In genomic region chr1:32749726-32750224, GRCh38 we compare ENCODE assay signal across 17 cellular contexts. TPM values are rescaled to one million over a fixed set of nuclear protein-coding genes. Genes with fewer than 3 reads are reported as not detected.
"Had no signal": no experiment of that assay in that cellular context is flagged by ENCODE, and none has a peak within 500 bp of the region (broad histone marks: within the 10 kb centered on the region; RNA-seq: fewer than 3 reads in every experiment).

No MANE protein-coding gene starts in this region.

- H3K4me2 ChIP-seq: hepatocyte had no signal

- H2AFZ ChIP-seq: hepatocyte had no signal

- H3K9me3 ChIP-seq: pancreas, tibial nerve, vagina had no signal

- DNase-seq: activated CD4-positive, alpha-beta memory T cell treated with anti-CD3 and anti-CD28 coated beads, Interleukin-2, amount 10 ng/mL, durations not matched to agents 7 days and 5 days; activated CD4-positive, alpha-beta T cell treated with anti-CD3 and anti-CD28 coated beads for 36 hours; activated effector memory CD4-positive, alpha-beta T cell treated with anti-CD3 and anti-CD28 coated beads, Interleukin-2, amount 50 U/mL, for 16 hours; activated T-cell treated with anti-CD3 and anti-CD28 coated beads, Interleukin-2, amount 50 U/mL, for 4 hours; caudate nucleus; islet precursor cell; naive B cell; pancreas; stimulated activated CD4-positive, alpha-beta T cell treated with anti-CD3 and anti-CD28 coated beads, Interleukin-2, amount 100 ng/mL, for 48 hours; stimulated activated naive B cell treated with anti-CD40 and anti-IgM and Interleukin-4, amounts not matched to agents 10 μg/mL and 1 μg/mL and 100 μg/mL, for 72 hours had no signal

- H3K4me3 Mint-ChIP-seq: activated CD4-positive, alpha-beta memory T cell treated with anti-CD3 and anti-CD28 coated beads, Interleukin-2, amount 10 ng/mL, durations not matched to agents 7 days and 5 days; activated CD4-positive, alpha-beta T cell treated with anti-CD3 and anti-CD28 coated beads for 36 hours; activated naive CD4-positive, alpha-beta T cell treated with anti-CD3 and anti-CD28 coated beads, Interleukin-2, amount 50 U/mL, for 24 hours; activated T-cell treated with anti-CD3 and anti-CD28 coated beads, Interleukin-2, amount 50 U/mL, for 4 hours; stimulated activated naive B cell treated with anti-CD40 and anti-IgM and Interleukin-4, amounts not matched to agents 10 μg/mL and 1 μg/mL and 100 μg/mL, for 72 hours had no signal

- FAIRE-seq: colon, pancreas had no signal

- H3K27me3 ChIP-seq: hepatocyte, pancreas, tibial nerve, vagina had no signal

- ATAC-seq: activated CD4-positive, alpha-beta T cell treated with anti-CD3 and anti-CD28 coated beads for 36 hours; activated T-cell treated with anti-CD3 and anti-CD28 coated beads, Interleukin-2, amount 50 U/mL, for 4 hours; esophagus mucosa; left lobe of liver; pancreas; stimulated activated naive B cell treated with anti-CD40 and anti-IgM and Interleukin-4, amounts not matched to agents 10 μg/mL and 1 μg/mL and 100 μg/mL, for 72 hours had no signal

- H3K27me3 Mint-ChIP-seq: activated naive CD4-positive, alpha-beta T cell treated with anti-CD3 and anti-CD28 coated beads, Interleukin-2, amount 50 U/mL, for 24 hours had no signal

- H3K27ac Mint-ChIP-seq: activated CD4-positive, alpha-beta memory T cell treated with anti-CD3 and anti-CD28 coated beads, Interleukin-2, amount 10 ng/mL, durations not matched to agents 7 days and 5 days; activated CD4-positive, alpha-beta T cell treated with anti-CD3 and anti-CD28 coated beads for 36 hours; activated naive CD4-positive, alpha-beta T cell treated with anti-CD3 and anti-CD28 coated beads, Interleukin-2, amount 50 U/mL, for 24 hours; stimulated activated naive B cell treated with anti-CD40 and anti-IgM and Interleukin-4, amounts not matched to agents 10 μg/mL and 1 μg/mL and 100 μg/mL, for 72 hours had no signal

- H3K36me3 ChIP-seq: pancreas, tibial nerve, vagina had no signal

- H3K4me3 ChIP-seq: hepatocyte, pancreas, tibial nerve, vagina had no signal

- H3K36me3 Mint-ChIP-seq: activated naive CD4-positive, alpha-beta T cell treated with anti-CD3 and anti-CD28 coated beads, Interleukin-2, amount 50 U/mL, for 24 hours; naive B cell; stimulated activated naive B cell treated with anti-CD40 and anti-IgM and Interleukin-4, amounts not matched to agents 10 μg/mL and 1 μg/mL and 100 μg/mL, for 72 hours had no signal

- H3K27ac ChIP-seq: hepatocyte, pancreas, tibial nerve, vagina had no signal

- H3K9me3 Mint-ChIP-seq: activated CD4-positive, alpha-beta memory T cell treated with anti-CD3 and anti-CD28 coated beads, Interleukin-2, amount 10 ng/mL, durations not matched to agents 7 days and 5 days; activated naive CD4-positive, alpha-beta T cell treated with anti-CD3 and anti-CD28 coated beads, Interleukin-2, amount 50 U/mL, for 24 hours; activated T-cell treated with anti-CD3 and anti-CD28 coated beads, Interleukin-2, amount 50 U/mL, for 4 hours; naive B cell; stimulated activated naive B cell treated with anti-CD40 and anti-IgM and Interleukin-4, amounts not matched to agents 10 μg/mL and 1 μg/mL and 100 μg/mL, for 72 hours had no signal

RNA-seq across cellular contexts. Expression of gene SYNC, which starts 47.2 kb away (rescaled TPM):
- total RNA-seq: activated CD4-positive, alpha-beta memory T cell treated with anti-CD3 and anti-CD28 coated beads, Interleukin-2, amount 10 ng/mL, durations not matched to agents 7 days and 5 days; activated CD4-positive, alpha-beta T cell treated with anti-CD3 and anti-CD28 coated beads for 36 hours; activated T-cell treated with anti-CD3 and anti-CD28 coated beads, Interleukin-2, amount 50 U/mL, for 4 hours had no signal
